In the genomic region with DNA sequence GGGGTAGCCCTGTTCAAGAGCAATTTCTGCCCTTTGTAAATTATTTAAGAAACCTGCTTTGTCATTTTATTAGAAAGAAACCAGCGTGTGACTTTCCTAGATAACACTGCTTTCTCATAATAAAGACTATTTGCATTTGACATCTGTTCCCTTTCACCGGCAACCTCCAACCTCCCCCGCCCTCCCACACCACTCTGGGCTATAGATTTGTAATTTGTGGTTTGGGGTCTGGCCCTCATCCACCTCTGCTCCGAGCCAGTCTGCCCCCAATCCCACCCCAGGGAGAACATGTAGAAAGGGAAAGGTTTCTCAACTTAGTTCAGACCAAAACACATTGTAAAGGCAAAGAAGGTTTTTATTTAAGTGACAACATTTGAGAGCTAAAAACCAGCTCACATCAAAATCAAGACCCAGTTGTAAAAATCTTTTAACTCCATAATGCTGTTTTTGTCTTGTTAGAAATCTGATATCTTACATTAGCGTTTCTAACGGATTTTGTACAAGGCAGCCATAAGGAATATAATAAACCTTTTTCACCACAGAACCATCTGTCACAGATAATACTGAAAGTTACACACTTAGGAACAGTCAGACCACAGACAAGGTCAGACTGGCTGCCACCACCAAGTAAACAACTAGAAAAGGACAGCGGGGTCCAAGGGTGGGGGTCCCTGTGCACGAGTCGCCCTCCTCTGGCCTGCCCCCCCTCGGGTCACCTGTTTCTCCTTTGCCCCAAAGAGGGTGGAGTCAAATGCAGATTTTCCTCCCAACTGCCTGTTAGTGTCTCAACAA, we compare ENCODE assay signal across 1 cellular context.
TF ChIP-seq lines count a peak whose summit lies in the region.

No MANE protein-coding gene starts in this region.

TF ChIP-seq in HEK293, 187 proteins besides CTCF, POLR2A, EP300 and RAD21 (continued from another document):
- TF ChIP-seq, protein P1, sequence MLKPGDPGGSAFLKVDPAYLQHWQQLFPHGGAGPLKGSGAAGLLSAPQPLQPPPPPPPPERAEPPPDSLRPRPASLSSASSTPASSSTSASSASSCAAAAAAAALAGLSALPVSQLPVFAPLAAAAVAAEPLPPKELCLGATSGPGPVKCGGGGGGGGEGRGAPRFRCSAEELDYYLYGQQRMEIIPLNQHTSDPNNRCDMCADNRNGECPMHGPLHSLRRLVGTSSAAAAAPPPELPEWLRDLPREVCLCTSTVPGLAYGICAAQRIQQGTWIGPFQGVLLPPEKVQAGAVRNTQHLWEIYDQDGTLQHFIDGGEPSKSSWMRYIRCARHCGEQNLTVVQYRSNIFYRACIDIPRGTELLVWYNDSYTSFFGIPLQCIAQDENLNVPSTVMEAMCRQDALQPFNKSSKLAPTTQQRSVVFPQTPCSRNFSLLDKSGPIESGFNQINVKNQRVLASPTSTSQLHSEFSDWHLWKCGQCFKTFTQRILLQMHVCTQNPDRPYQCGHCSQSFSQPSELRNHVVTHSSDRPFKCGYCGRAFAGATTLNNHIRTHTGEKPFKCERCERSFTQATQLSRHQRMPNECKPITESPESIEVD (tag by site-specific recombination; IDR thresholded peaks at IDR 0.05) = 0 out of 2 replicates have a peak, but pooled peaks have one; percentile 44
- TF ChIP-seq ZNF239 (tag by site-specific recombination; IDR thresholded peaks at IDR 0.05) (no peak), EGR2 (tag by site-specific recombination; IDR thresholded peaks at IDR 0.05; ENCODE audit: low read depth) (peak; percentile 88), ZBTB8A (tag by site-specific recombination; IDR thresholded peaks at IDR 0.05) (peak; percentile 49; the same call in 1 of the 2 replicates), ZNF571 (tag by site-specific recombination; IDR thresholded peaks at IDR 0.05) (no peak), ZNF416 (tag by site-specific recombination; IDR thresholded peaks at IDR 0.05) (no peak), ZNF529 (tag by site-specific recombination; IDR thresholded peaks at IDR 0.05; ENCODE audit: insufficient replicate concordance) (no peak), ZBTB20 (tag by site-specific recombination; IDR thresholded peaks at IDR 0.05) (no peak), ZSCAN23 (tag by site-specific recombination; IDR thresholded peaks at IDR 0.05) (no peak), ZNF610 (tag by site-specific recombination; IDR thresholded peaks at IDR 0.05; ENCODE audit: borderline replicate concordance) (no peak), ZFHX2 (tag by site-specific recombination; conservative IDR thresholded peaks at IDR 0.05) (peak; percentile 93)
- TF ChIP-seq, protein P2, sequence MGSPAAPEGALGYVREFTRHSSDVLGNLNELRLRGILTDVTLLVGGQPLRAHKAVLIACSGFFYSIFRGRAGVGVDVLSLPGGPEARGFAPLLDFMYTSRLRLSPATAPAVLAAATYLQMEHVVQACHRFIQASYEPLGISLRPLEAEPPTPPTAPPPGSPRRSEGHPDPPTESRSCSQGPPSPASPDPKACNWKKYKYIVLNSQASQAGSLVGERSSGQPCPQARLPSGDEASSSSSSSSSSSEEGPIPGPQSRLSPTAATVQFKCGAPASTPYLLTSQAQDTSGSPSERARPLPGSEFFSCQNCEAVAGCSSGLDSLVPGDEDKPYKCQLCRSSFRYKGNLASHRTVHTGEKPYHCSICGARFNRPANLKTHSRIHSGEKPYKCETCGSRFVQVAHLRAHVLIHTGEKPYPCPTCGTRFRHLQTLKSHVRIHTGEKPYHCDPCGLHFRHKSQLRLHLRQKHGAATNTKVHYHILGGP (tag by site-specific recombination; IDR thresholded peaks at IDR 0.05) = peak; percentile 95
- TF ChIP-seq, protein P3, sequence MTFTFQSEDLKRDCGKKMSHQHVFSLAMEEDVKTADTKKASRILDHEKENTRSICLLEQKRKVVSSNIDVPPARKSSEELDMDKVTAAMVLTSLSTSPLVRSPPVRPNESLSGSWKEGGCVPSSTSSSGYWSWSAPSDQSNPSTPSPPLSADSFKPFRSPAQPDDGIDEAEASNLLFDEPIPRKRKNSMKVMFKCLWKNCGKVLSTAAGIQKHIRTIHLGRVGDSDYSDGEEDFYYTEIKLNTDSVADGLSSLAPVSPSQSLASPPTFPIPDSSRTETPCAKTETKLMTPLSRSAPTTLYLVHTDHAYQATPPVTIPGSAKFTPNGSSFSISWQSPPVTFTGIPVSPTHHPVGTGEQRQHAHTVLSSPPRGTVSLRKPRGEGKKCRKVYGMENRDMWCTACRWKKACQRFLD (tag by site-specific recombination; IDR thresholded peaks at IDR 0.05) = no peak
- TF ChIP-seq, protein P4, sequence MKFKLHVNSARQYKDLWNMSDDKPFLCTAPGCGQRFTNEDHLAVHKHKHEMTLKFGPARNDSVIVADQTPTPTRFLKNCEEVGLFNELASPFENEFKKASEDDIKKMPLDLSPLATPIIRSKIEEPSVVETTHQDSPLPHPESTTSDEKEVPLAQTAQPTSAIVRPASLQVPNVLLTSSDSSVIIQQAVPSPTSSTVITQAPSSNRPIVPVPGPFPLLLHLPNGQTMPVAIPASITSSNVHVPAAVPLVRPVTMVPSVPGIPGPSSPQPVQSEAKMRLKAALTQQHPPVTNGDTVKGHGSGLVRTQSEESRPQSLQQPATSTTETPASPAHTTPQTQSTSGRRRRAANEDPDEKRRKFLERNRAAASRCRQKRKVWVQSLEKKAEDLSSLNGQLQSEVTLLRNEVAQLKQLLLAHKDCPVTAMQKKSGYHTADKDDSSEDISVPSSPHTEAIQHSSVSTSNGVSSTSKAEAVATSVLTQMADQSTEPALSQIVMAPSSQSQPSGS (tag by site-specific recombination; IDR thresholded peaks at IDR 0.05; ENCODE audit: low read depth) = no peak
